In the genomic region with DNA sequence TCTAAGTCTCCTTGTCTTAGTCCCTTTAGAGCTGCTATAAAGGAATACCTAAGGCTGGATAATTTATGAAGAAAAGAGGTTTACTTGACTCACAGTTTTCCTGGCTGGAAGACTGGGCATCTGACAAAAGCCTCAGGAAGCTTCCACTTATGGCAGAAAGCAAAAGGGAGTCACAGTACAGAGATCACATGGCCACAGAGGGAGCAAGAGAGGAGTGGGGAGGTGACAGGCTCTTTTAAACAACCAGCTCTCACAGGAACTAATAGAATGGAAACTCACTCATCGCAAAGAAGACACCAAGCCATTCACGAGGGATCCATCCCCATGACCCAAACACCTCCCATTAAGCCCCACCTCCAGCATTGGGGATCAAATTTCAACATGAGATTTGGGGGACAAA, we compare ENCODE assay signal across 20 cellular contexts.
DNase-seq lines count a peak whose midpoint lies in the region; ATAC-seq, FAIRE-seq and TF ChIP-seq lines count a peak whose summit lies in the region.
"Had no signal": no experiment of that assay in that cellular context is flagged by ENCODE, and none has a peak within 500 bp of the region (broad histone marks: within the 10 kb centered on the region; RNA-seq: fewer than 3 reads in every experiment).

No MANE protein-coding gene starts in this region.

- H3K4me1 Mint-ChIP-seq in HFFc6 (ENCODE audit: low read depth) (peaks cover 72% of the 10 kb centered on the region), astrocyte (ENCODE audit: low read depth, unreplicated experiment) (peaks cover 28% of the 10 kb centered on the region)
- no peaks in the 10 kb centered on the region for H3K4me1 Mint-ChIP-seq in activated CD4-positive, alpha-beta T cell treated with anti-CD3 and anti-CD28 coated beads, Interleukin-2, amount 10 ng/mL, durations not matched to agents 7 days and 5 days
- H3K4me1 Mint-ChIP-seq: CD8-positive, alpha-beta memory T cell had no signal

- H3K4me3 Mint-ChIP-seq in HFFc6 (peak overlapping the region; percentile 28; the same call in 1 of the 2 replicates), astrocyte (ENCODE audit: unreplicated experiment) (no peak overlapping the region)
- no peak overlapping the region for H3K4me3 Mint-ChIP-seq in activated CD4-positive, alpha-beta T cell treated with anti-CD3 and anti-CD28 coated beads, Interleukin-2, amount 10 ng/mL, durations not matched to agents 7 days and 5 days
- H3K4me3 Mint-ChIP-seq: CD8-positive, alpha-beta memory T cell; T-helper 2 cell treated with Interferon-gamma antibody and Interleukin-4, amounts not matched to agents 5 μg/mL and 100 μg/mL, for 36 hours had no signal

- POLR2A ChIA-PET in activated CD4-positive, alpha-beta T cell treated with anti-CD3 and anti-CD28 coated beads, Interleukin-2, amount 10 ng/mL, durations not matched to agents 7 days and 5 days (lab: Charles Lee) = no interaction called here

- CTCF ChIA-PET in activated CD4-positive, alpha-beta T cell treated with anti-CD3 and anti-CD28 coated beads, Interleukin-2, amount 10 ng/mL, durations not matched to agents 7 days and 5 days (lab: Charles Lee) = no interaction called here

- no peak overlapping the region for H3K4me3 ChIP-seq in astrocyte (ENCODE audit: insufficient read depth, low read depth, low read length)
- H3K4me3 ChIP-seq in upper lobe of right lung = no peak overlapping the region
- no peak overlapping the region for H3K4me3 ChIP-seq in foreskin fibroblast (ENCODE audit: low read depth in 1 of 2, low read length in 2 of 2)
- H3K4me3 ChIP-seq: BLaER1 treated with 17β-estradiol and CSF1 and Interleukin-3, amounts not matched to agents 10 nM and 100 nM; SJSA1 had no signal

- ATAC-seq in upper lobe of right lung = no peak
- ATAC-seq: HCT116 had no signal

- peaks cover 43% of the 10 kb centered on the region for H3K36me3 Mint-ChIP-seq in HFFc6 (ENCODE audit: low read depth)
- peaks cover 4% of the 10 kb centered on the region for H3K36me3 Mint-ChIP-seq in astrocyte (ENCODE audit: low read depth, unreplicated experiment)
- no peaks in the 10 kb centered on the region for H3K36me3 Mint-ChIP-seq in activated CD4-positive, alpha-beta T cell treated with anti-CD3 and anti-CD28 coated beads, Interleukin-2, amount 10 ng/mL, durations not matched to agents 7 days and 5 days (ENCODE audit: low read depth)
- H3K36me3 Mint-ChIP-seq: CD8-positive, alpha-beta memory T cell had no signal

- H3K36me3 ChIP-seq in astrocyte (ENCODE audit: insufficient read depth, low read length) (peaks cover 4% of the 10 kb centered on the region), upper lobe of right lung (no peaks in the 10 kb centered on the region)
- H3K36me3 ChIP-seq: BLaER1 treated with 17β-estradiol and CSF1 and Interleukin-3, amounts not matched to agents 10 nM and 100 nM had no signal

- H3K27me3 ChIP-seq in astrocyte (ENCODE audit: insufficient read depth, low read length) (no peaks in the 10 kb centered on the region), upper lobe of right lung (no peaks in the 10 kb centered on the region)
- H3K27me3 ChIP-seq: BLaER1 treated with 17β-estradiol and CSF1 and Interleukin-3, amounts not matched to agents 10 nM and 100 nM; SJSA1 had no signal

- no peaks in the 10 kb centered on the region; the same call in 1 of the 2 replicates for H3K27me3 Mint-ChIP-seq in HFFc6 (ENCODE audit: insufficient read depth)
- no peaks in the 10 kb centered on the region for H3K27me3 Mint-ChIP-seq in astrocyte (ENCODE audit: low read depth, unreplicated experiment)
- peaks cover 4% of the 10 kb centered on the region for H3K27me3 Mint-ChIP-seq in activated CD4-positive, alpha-beta T cell treated with anti-CD3 and anti-CD28 coated beads, Interleukin-2, amount 10 ng/mL, durations not matched to agents 7 days and 5 days

- peak overlapping the region; percentile 63; the same call in 1 of the 2 replicates for H3K27ac Mint-ChIP-seq in HFFc6
- H3K27ac Mint-ChIP-seq in astrocyte (ENCODE audit: unreplicated experiment) = no peak overlapping the region
- H3K27ac Mint-ChIP-seq in activated CD4-positive, alpha-beta T cell treated with anti-CD3 and anti-CD28 coated beads, Interleukin-2, amount 10 ng/mL, durations not matched to agents 7 days and 5 days = no peak overlapping the region
- H3K27ac Mint-ChIP-seq: CD8-positive, alpha-beta memory T cell; T-helper 2 cell treated with Interferon-gamma antibody and Interleukin-4, amounts not matched to agents 5 μg/mL and 100 μg/mL, for 36 hours had no signal

- H3K9me3 Mint-ChIP-seq in HFFc6 (peaks cover 5% of the 10 kb centered on the region; the same call in 1 of the 2 replicates), astrocyte (ENCODE audit: unreplicated experiment) (peaks cover 4% of the 10 kb centered on the region)
- H3K9me3 Mint-ChIP-seq in activated CD4-positive, alpha-beta T cell treated with anti-CD3 and anti-CD28 coated beads, Interleukin-2, amount 10 ng/mL, durations not matched to agents 7 days and 5 days = no peaks in the 10 kb centered on the region
- H3K9me3 Mint-ChIP-seq: CD8-positive, alpha-beta memory T cell; T-helper 2 cell treated with Interferon-gamma antibody and Interleukin-4, amounts not matched to agents 5 μg/mL and 100 μg/mL, for 36 hours had no signal

- H3K9ac ChIP-seq in astrocyte (ENCODE audit: low read length) = no peak overlapping the region
- H3K9ac ChIP-seq: BLaER1 treated with 17β-estradiol and CSF1 and Interleukin-3, amounts not matched to agents 10 nM and 100 nM had no signal

- intact Hi-C loops in upper lobe of right lung (cut with DNase I) = no loop called here

- H3K9me3 ChIP-seq in astrocyte (ENCODE audit: insufficient read depth, low read depth, low read length) (no peaks in the 10 kb centered on the region), upper lobe of right lung (no peaks in the 10 kb centered on the region)
- H3K9me3 ChIP-seq: BLaER1 treated with 17β-estradiol and CSF1 and Interleukin-3, amounts not matched to agents 10 nM and 100 nM; SJSA1 had no signal

- H3K4me2 ChIP-seq in astrocyte (ENCODE audit: low read length) = no peak overlapping the region
- H3K4me2 ChIP-seq: BLaER1 treated with 17β-estradiol and CSF1 and Interleukin-3, amounts not matched to agents 10 nM and 100 nM had no signal

- peaks cover 3% of the 10 kb centered on the region for H4K20me1 ChIP-seq in astrocyte (ENCODE audit: insufficient read depth, low read length)
- H4K20me1 ChIP-seq: BLaER1 treated with 17β-estradiol and CSF1 and Interleukin-3, amounts not matched to agents 10 nM and 100 nM had no signal

- DNase-seq in NCI-H748 (lab: John Stamatoyannopoulos, UW; ENCODE audit: unreplicated experiment) (peak; percentile 29), NCI-H748 treated with DMSO at 0.1 percent for 48 hours (lab: John Stamatoyannopoulos, UW) (no peak), HFFc6 (no peak), astrocyte (ENCODE audit: low read depth) (no peak), upper lobe of right lung (no peak), foreskin fibroblast (no peak)
- DNase-seq in activated CD4-positive, alpha-beta T cell treated with anti-CD3 and anti-CD28 coated beads, Interleukin-2, amount 10 ng/mL, durations not matched to agents 7 days and 5 days = no peak
- no peak for DNase-seq in stimulated activated CD4-positive, alpha-beta T cell treated with anti-CD3 and anti-CD28 coated beads, Interleukin-2, amount 100 ng/mL, for 24 hours
- DNase-seq: 8988T; CD8-positive, alpha-beta memory T cell; Kasumi-1; NCI-H1105 treated with DMSO at 0.1 percent for 48 hours; NCI-H1694 treated with DMSO at 0.1 percent for 48 hours; NCI-H226; NCI-H526; NK-92 treated with Interleukin-12 subunit alpha and Interleukin-12 subunit beta, amount 100 ng/mL, for 24 hours had no signal

- H3K4me1 ChIP-seq in astrocyte (ENCODE audit: insufficient read depth, low read length) = no peaks in the 10 kb centered on the region
- H3K4me1 ChIP-seq in upper lobe of right lung = no peaks in the 10 kb centered on the region
- H3K4me1 ChIP-seq: BLaER1 treated with 17β-estradiol and CSF1 and Interleukin-3, amounts not matched to agents 10 nM and 100 nM had no signal

- H2AFZ ChIP-seq in astrocyte (ENCODE audit: low read depth, low read length) = no peak overlapping the region

- FAIRE-seq in astrocyte (lab: Jason Lieb, UNC) = peak; percentile 23

- TF ChIP-seq CTCF in HFFc6 (IDR thresholded peaks at IDR 0.05) = no peak
- TF ChIP-seq CTCF in astrocyte (IDR thresholded peaks at IDR 0.05; ENCODE audit: insufficient read depth, low read depth, low read length) = no peak
- no peak for TF ChIP-seq CTCF in upper lobe of right lung (IDR thresholded peaks at IDR 0.05)
- TF ChIP-seq CTCF in foreskin fibroblast (IDR thresholded peaks at IDR 0.05; ENCODE audit: low read depth, low read length) = no peak

- H3K27ac ChIP-seq in astrocyte (ENCODE audit: low read depth, low read length) = no peak overlapping the region
- H3K27ac ChIP-seq in upper lobe of right lung = no peak overlapping the region
- H3K27ac ChIP-seq: BLaER1 treated with 17β-estradiol and CSF1 and Interleukin-3, amounts not matched to agents 10 nM and 100 nM; SJSA1 had no signal

- peaks cover 64% of the 10 kb centered on the region for H3K79me2 ChIP-seq in astrocyte (ENCODE audit: insufficient read depth, low read length)
